35 cellular contexts compared by ENCODE assay signal in genomic region chr5:132540149-132540548, GRCh38. TPM values are rescaled to one million over a fixed set of nuclear protein-coding genes. Genes with fewer than 3 reads are reported as not detected.
"Had no signal": no experiment of that assay in that cellular context is flagged by ENCODE, and none has a peak within 500 bp of the region (broad histone marks: within the 10 kb centered on the region; RNA-seq: fewer than 3 reads in every experiment).

No MANE protein-coding gene starts in this region.

- H3K4me1 Mint-ChIP-seq: activated T-helper 17 cell treated with anti-CD3 and anti-CD28 coated beads, Interleukin-2, amount 50 U/mL, for 72 hours; brain had no signal

- H3K9me3 Mint-ChIP-seq: activated CD4-positive, alpha-beta memory T cell treated with anti-CD3 and anti-CD28 coated beads for 36 hours; activated naive CD4-positive, alpha-beta T cell treated with anti-CD3 and anti-CD28 coated beads for 36 hours; activated naive CD4-positive, alpha-beta T cell treated with anti-CD3 and anti-CD28 coated beads, Interleukin-2, amount 50 U/mL, for 72 hours; activated naive CD8-positive, alpha-beta T cell treated with anti-CD3 and anti-CD28 coated beads, Interleukin-2, amount 10 ng/mL, durations not matched to agents 7 days and 5 days; activated T-cell treated with anti-CD3 and anti-CD28 coated beads, Interleukin-2, amount 50 U/mL, for 24 hours; activated T-helper 17 cell treated with anti-CD3 and anti-CD28 coated beads, Interleukin-2, amount 50 U/mL, for 72 hours had no signal

- FAIRE-seq: endometrium, endothelial cell of umbilical vein had no signal

- H3K9me3 ChIP-seq: ascending aorta, breast epithelium, colonic mucosa, esophagus squamous epithelium, gastroesophageal sphincter, heart right ventricle had no signal

- H3K27me3 ChIP-seq: ascending aorta, breast epithelium, colonic mucosa, esophagus squamous epithelium, gastroesophageal sphincter, heart right ventricle had no signal

- H3K27ac ChIP-seq: ascending aorta, cardiac muscle cell, colonic mucosa, epithelial cell of prostate, esophagus squamous epithelium, gastroesophageal sphincter, heart right ventricle had no signal

- H3K27ac Mint-ChIP-seq: activated CD4-positive, alpha-beta memory T cell treated with anti-CD3 and anti-CD28 coated beads for 36 hours; activated CD4-positive, alpha-beta T cell treated with anti-CD3 and anti-CD28 coated beads for 36 hours; activated CD4-positive, alpha-beta T cell treated with anti-CD3 and anti-CD28 coated beads, Interleukin-2, amount 10 ng/mL, durations not matched to agents 24 days and 14 days; activated naive CD4-positive, alpha-beta T cell treated with anti-CD3 and anti-CD28 coated beads for 36 hours; activated naive CD4-positive, alpha-beta T cell treated with anti-CD3 and anti-CD28 coated beads, Interleukin-2, amount 50 U/mL, for 72 hours; activated naive CD8-positive, alpha-beta T cell treated with anti-CD3 and anti-CD28 coated beads, Interleukin-2, amount 10 ng/mL, durations not matched to agents 7 days and 5 days; activated T-cell treated with anti-CD3 and anti-CD28 coated beads, Interleukin-2, amount 50 U/mL, for 24 hours; activated T-helper 17 cell treated with anti-CD3 and anti-CD28 coated beads, Interleukin-2, amount 50 U/mL, for 72 hours had no signal

- H3K36me3 ChIP-seq: ascending aorta, breast epithelium, cardiac muscle cell, colonic mucosa, esophagus squamous epithelium, gastroesophageal sphincter, heart right ventricle had no signal

- H3K4me1 ChIP-seq: ascending aorta, breast epithelium, colonic mucosa, esophagus squamous epithelium, gastroesophageal sphincter, heart right ventricle had no signal

- H3K4me3 Mint-ChIP-seq: activated CD4-positive, alpha-beta memory T cell treated with anti-CD3 and anti-CD28 coated beads for 36 hours; activated CD4-positive, alpha-beta T cell treated with anti-CD3 and anti-CD28 coated beads for 36 hours; activated CD4-positive, alpha-beta T cell treated with anti-CD3 and anti-CD28 coated beads, Interleukin-2, amount 10 ng/mL, durations not matched to agents 24 days and 14 days; activated naive CD4-positive, alpha-beta T cell treated with anti-CD3 and anti-CD28 coated beads for 36 hours; activated naive CD8-positive, alpha-beta T cell treated with anti-CD3 and anti-CD28 coated beads, Interleukin-2, amount 10 ng/mL, durations not matched to agents 7 days and 5 days; activated T-cell treated with anti-CD3 and anti-CD28 coated beads, Interleukin-2, amount 50 U/mL, for 24 hours; activated T-helper 17 cell treated with anti-CD3 and anti-CD28 coated beads, Interleukin-2, amount 50 U/mL, for 72 hours; brain had no signal

- ATAC-seq: activated CD4-positive, alpha-beta T cell treated with anti-CD3 and anti-CD28 coated beads for 36 hours; activated naive CD4-positive, alpha-beta T cell treated with anti-CD3 and anti-CD28 coated beads, Interleukin-2, amount 50 U/mL, for 72 hours; activated T-helper 17 cell treated with anti-CD3 and anti-CD28 coated beads, Interleukin-2, amount 50 U/mL, for 72 hours; gastroesophageal sphincter; heart right ventricle had no signal

- DNase-seq: activated CD4-positive, alpha-beta memory T cell treated with anti-CD3 and anti-CD28 coated beads for 36 hours; activated CD4-positive, alpha-beta T cell treated with anti-CD3 and anti-CD28 coated beads for 36 hours; activated CD4-positive, alpha-beta T cell treated with anti-CD3 and anti-CD28 coated beads, Interleukin-2, amount 10 ng/mL, durations not matched to agents 24 days and 14 days; activated CD4-positive, CD25-positive, alpha-beta regulatory T cell; activated CD4-positive, CD25-positive, alpha-beta regulatory T cell treated with anti-CD3 and anti-CD28 coated beads, Interleukin-2, amount 50 U/mL, for 72 hours; activated CD8-positive, alpha-beta memory T cell treated with anti-CD3 and anti-CD28 coated beads, Interleukin-2, amount 50 U/mL, for 48 hours; activated effector memory CD4-positive, alpha-beta T cell treated with Interleukin-2 at 50 U/mL for 16 hours; activated gamma-delta T cell treated with Interleukin-2 at 50 U/mL for 16 hours; activated naive CD4-positive, alpha-beta T cell treated with anti-CD3 and anti-CD28 coated beads for 36 hours; activated naive CD8-positive, alpha-beta T cell treated with anti-CD3 and anti-CD28 coated beads, Interleukin-2, amount 10 ng/mL, durations not matched to agents 7 days and 5 days; activated T-cell treated with anti-CD3 and anti-CD28 coated beads for 4 hours; activated T-cell treated with anti-CD3 and anti-CD28 coated beads, Interleukin-2, amount 50 U/mL, for 24 hours; central memory CD4-positive, alpha-beta T cell; cerebellar nuclear complex; colonic mucosa; effector CD8-positive, alpha-beta T cell; esophagus squamous epithelium; foreskin melanocyte; heart right ventricle; T-helper 2 cell had no signal

- H3K4me3 ChIP-seq: ascending aorta, breast epithelium, cardiac muscle cell, colonic mucosa, esophagus squamous epithelium, gastroesophageal sphincter, heart right ventricle had no signal

- H3K36me3 Mint-ChIP-seq: activated CD4-positive, alpha-beta memory T cell treated with anti-CD3 and anti-CD28 coated beads for 36 hours; activated naive CD4-positive, alpha-beta T cell treated with anti-CD3 and anti-CD28 coated beads, Interleukin-2, amount 50 U/mL, for 72 hours; activated naive CD8-positive, alpha-beta T cell treated with anti-CD3 and anti-CD28 coated beads, Interleukin-2, amount 10 ng/mL, durations not matched to agents 7 days and 5 days; brain had no signal

RNA-seq across cellular contexts. Expression of gene IL5, which starts 3.2 kb away (rescaled TPM):
- total RNA-seq: activated naive CD4-positive, alpha-beta T cell treated with anti-CD3 and anti-CD28 coated beads for 36 hours; activated naive CD4-positive, alpha-beta T cell treated with anti-CD3 and anti-CD28 coated beads, Interleukin-2, amount 50 U/mL, for 72 hours; activated naive CD8-positive, alpha-beta T cell treated with anti-CD3 and anti-CD28 coated beads, Interleukin-2, amount 10 ng/mL, durations not matched to agents 7 days and 5 days; activated T-helper 17 cell treated with anti-CD3 and anti-CD28 coated beads, Interleukin-2, amount 50 U/mL, for 72 hours; ascending aorta; breast epithelium; cardiac muscle cell; colonic mucosa; dermis microvascular lymphatic vessel endothelial cell; endothelial cell of umbilical vein; esophagus squamous epithelium; fibroblast of lung; fibroblast of villous mesenchyme; gastroesophageal sphincter; glomerular endothelial cell; heart right ventricle had no signal
- polyA plus RNA-seq: cardiac muscle cell, endothelial cell of umbilical vein, esophagus, fibroblast of lung, heart right ventricle had no signal
